In genomic region chr10:112821663-112822062, GRCh38 we compare ENCODE assay signal across 22 cellular contexts.
"Had no signal": no experiment of that assay in that cellular context is flagged by ENCODE, and none has a peak within 500 bp of the region (broad histone marks: within the 10 kb centered on the region; RNA-seq: fewer than 3 reads in every experiment).

No MANE protein-coding gene starts in this region.

- H3K9me3 ChIP-seq: adrenal gland, tibial nerve had no signal

- H3K27ac Mint-ChIP-seq: activated naive CD4-positive, alpha-beta T cell treated with anti-CD3 and anti-CD28 coated beads, Interleukin-2, amount 50 U/mL, for 72 hours; endodermal cell; naive thymus-derived CD8-positive, alpha-beta T cell; stimulated activated naive CD8-positive, alpha-beta T cell treated with anti-CD3 and anti-CD28 coated beads, Interleukin-15, Interleukin-2, amounts not matched to agents 100 ng/mL and 50 ng/mL, for 24 hours had no signal

- ATAC-seq: activated naive CD4-positive, alpha-beta T cell treated with anti-CD3 and anti-CD28 coated beads, Interleukin-2, amount 50 U/mL, for 72 hours; left ventricle myocardium superior; naive thymus-derived CD8-positive, alpha-beta T cell had no signal

- H3K36me3 Mint-ChIP-seq: activated naive CD4-positive, alpha-beta T cell treated with anti-CD3 and anti-CD28 coated beads, Interleukin-2, amount 50 U/mL, for 72 hours had no signal

- H3K4me3 ChIP-seq: adrenal gland, dorsolateral prefrontal cortex, tibial nerve had no signal

- DNase-seq: activated CD4-positive, alpha-beta T cell treated with anti-CD3 and anti-CD28 coated beads for 1 hour; activated CD4-positive, alpha-beta T cell treated with anti-CD3 and anti-CD28 coated beads, Interleukin-2, amount 50 U/mL, for 48 hours; activated gamma-delta T cell treated with Interleukin-2 at 50 U/mL for 16 hours; adrenal gland; dorsolateral prefrontal cortex; endodermal cell; foreskin melanocyte; glutamatergic neuron; hypothalamus; left ventricle myocardium superior; mesendoderm; naive thymus-derived CD8-positive, alpha-beta T cell; retina; stimulated activated CD4-positive, alpha-beta T cell treated with anti-CD3 and anti-CD28 coated beads, Interleukin-12 subunit alpha, Interleukin-12 subunit beta, amount 100 ng/mL, for 4 hours; stimulated activated CD4-positive, alpha-beta T cell treated with anti-CD3 and anti-CD28 coated beads, Interleukin-1b, Interleukin-23, amount 100 ng/mL, for 48 hours; SW 1271; T-helper 2 cell; WERI-Rb-1 had no signal

- H3K36me3 ChIP-seq: adrenal gland, WERI-Rb-1 had no signal

- H3K27me3 Mint-ChIP-seq: naive thymus-derived CD8-positive, alpha-beta T cell; stimulated activated naive CD8-positive, alpha-beta T cell treated with anti-CD3 and anti-CD28 coated beads, Interleukin-15, Interleukin-2, amounts not matched to agents 100 ng/mL and 50 ng/mL, for 24 hours had no signal

- H3K27me3 ChIP-seq: adrenal gland, dorsolateral prefrontal cortex, tibial nerve had no signal

- H3K4me1 ChIP-seq: tibial nerve had no signal

- H3K27ac ChIP-seq: adrenal gland, dorsolateral prefrontal cortex, epithelial cell of prostate, tibial nerve, WERI-Rb-1 had no signal

- H3K9me3 Mint-ChIP-seq: activated naive CD4-positive, alpha-beta T cell treated with anti-CD3 and anti-CD28 coated beads, Interleukin-2, amount 50 U/mL, for 72 hours; endodermal cell; naive thymus-derived CD8-positive, alpha-beta T cell; stimulated activated naive CD8-positive, alpha-beta T cell treated with anti-CD3 and anti-CD28 coated beads, Interleukin-15, Interleukin-2, amounts not matched to agents 100 ng/mL and 50 ng/mL, for 24 hours had no signal

- H3K4me3 Mint-ChIP-seq: endodermal cell; naive thymus-derived CD8-positive, alpha-beta T cell; stimulated activated naive CD8-positive, alpha-beta T cell treated with anti-CD3 and anti-CD28 coated beads, Interleukin-15, Interleukin-2, amounts not matched to agents 100 ng/mL and 50 ng/mL, for 24 hours had no signal
